In the genomic region with DNA sequence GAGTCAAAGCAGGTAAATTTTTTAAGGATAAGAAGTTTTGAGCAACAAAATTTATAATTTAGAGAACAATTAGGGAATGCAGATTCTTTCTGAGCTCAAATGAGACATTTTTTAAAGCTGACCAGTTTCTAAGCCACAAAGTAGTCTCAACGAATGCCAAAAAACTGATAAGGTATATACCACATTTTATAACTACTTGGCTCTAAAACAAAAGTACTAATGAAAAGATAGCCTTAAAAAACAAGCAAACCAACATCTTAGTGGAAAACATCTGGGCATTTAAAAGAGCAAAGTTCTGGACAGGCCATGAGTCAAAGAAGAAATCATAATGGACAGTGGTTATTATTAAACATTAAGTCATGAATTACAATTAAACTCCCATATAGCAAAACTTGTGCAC, we compare ENCODE assay signal across 21 cellular contexts. TPM values are rescaled to one million over a fixed set of nuclear protein-coding genes. Genes with fewer than 3 reads are reported as not detected.
A peak's percentile ranks its signal among the peaks of the same experiment; 100 is the strongest.
DNase-seq lines count a peak whose midpoint lies in the region; ATAC-seq, FAIRE-seq and TF ChIP-seq lines count a peak whose summit lies in the region.
"Had no signal": no experiment of that assay in that cellular context is flagged by ENCODE, and none has a peak within 500 bp of the region (broad histone marks: within the 10 kb centered on the region; RNA-seq: fewer than 3 reads in every experiment).

No MANE protein-coding gene starts in this region.

- TF ChIP-seq CTCF in astrocyte (IDR thresholded peaks at IDR 0.05; ENCODE audit: insufficient read depth, low read depth, low read length) (no peak), choroid plexus epithelial cell (conservative IDR thresholded peaks at IDR 0.05; ENCODE audit: low read depth, low read length) (no peak), fibroblast of villous mesenchyme (IDR thresholded peaks at IDR 0.05; ENCODE audit: insufficient read depth, low read depth, low read length) (no peak)

- no peaks in the 10 kb centered on the region for H3K36me3 Mint-ChIP-seq in astrocyte (ENCODE audit: low read depth, unreplicated experiment)
- H3K36me3 Mint-ChIP-seq: CD4-positive, CD25-positive, alpha-beta regulatory T cell had no signal

- no peaks in the 10 kb centered on the region for H4K20me1 ChIP-seq in astrocyte (ENCODE audit: insufficient read depth, low read length)

- no peaks in the 10 kb centered on the region for H3K79me2 ChIP-seq in astrocyte (ENCODE audit: insufficient read depth, low read length)

- H3K4me1 ChIP-seq in astrocyte (ENCODE audit: insufficient read depth, low read length) = no peaks in the 10 kb centered on the region
- H3K4me1 ChIP-seq: BE2C, HAP-1 had no signal

- H3K4me2 ChIP-seq in astrocyte (ENCODE audit: low read length) = no peak overlapping the region

- ATAC-seq in GM19035 (IDR thresholded peaks at IDR 0.05; ENCODE audit: unreplicated experiment) (no peak), GM19328 (IDR thresholded peaks at IDR 0.05; ENCODE audit: unreplicated experiment) (no peak)
- ATAC-seq: K562 had no signal

- H3K27me3 Mint-ChIP-seq in astrocyte (ENCODE audit: low read depth, unreplicated experiment) = no peaks in the 10 kb centered on the region

- H3K9ac ChIP-seq in astrocyte (ENCODE audit: low read length) = no peak overlapping the region

- H3K27ac ChIP-seq in astrocyte (ENCODE audit: low read depth, low read length) = no peak overlapping the region
- H3K27ac ChIP-seq: HL-60 had no signal

- no peaks in the 10 kb centered on the region for H3K36me3 ChIP-seq in astrocyte (ENCODE audit: insufficient read depth, low read length)
- H3K36me3 ChIP-seq: BE2C, HAP-1 had no signal

- DNase-seq in GM03348 (ENCODE audit: low spot score) = peak; percentile 24
- peak; percentile 68 for DNase-seq in astrocyte (ENCODE audit: low read depth)
- DNase-seq in choroid plexus epithelial cell (ENCODE audit: low read depth) = peak; percentile 21
- peak; percentile 10 for DNase-seq in fibroblast of villous mesenchyme (ENCODE audit: low read depth)
- DNase-seq in NCI-H774 (lab: John Stamatoyannopoulos, UW) = no peak
- DNase-seq in activated CD8-positive, alpha-beta memory T cell treated with anti-CD3 and anti-CD28 coated beads, Interleukin-2, amount 50 U/mL, for 4 hours = no peak
- DNase-seq: 8988T; BE2C; C1 segment of cervical spinal cord; CD4-positive, CD25-positive, alpha-beta regulatory T cell; CD8-positive, alpha-beta memory T cell; COR-L47; DMS 273 treated with DMSO at 0.1 percent for 48 hours; IMR-90 had no signal

- no peak overlapping the region for H3K4me3 Mint-ChIP-seq in astrocyte (ENCODE audit: unreplicated experiment)
- H3K4me3 Mint-ChIP-seq: CD4-positive, CD25-positive, alpha-beta regulatory T cell; CD8-positive, alpha-beta memory T cell had no signal

- no peak overlapping the region for H3K4me3 ChIP-seq in astrocyte (ENCODE audit: insufficient read depth, low read depth, low read length)
- H3K4me3 ChIP-seq in choroid plexus epithelial cell (ENCODE audit: low read depth, low read length) = no peak overlapping the region
- no peak overlapping the region for H3K4me3 ChIP-seq in fibroblast of villous mesenchyme (ENCODE audit: low read depth, low read length)
- H3K4me3 ChIP-seq: HAP-1, K562 had no signal

- H3K9me3 ChIP-seq in astrocyte (ENCODE audit: insufficient read depth, low read depth, low read length) = no peaks in the 10 kb centered on the region
- H3K9me3 ChIP-seq: BE2C, HAP-1 had no signal

- no peaks in the 10 kb centered on the region for H3K9me3 Mint-ChIP-seq in astrocyte (ENCODE audit: unreplicated experiment)

- H3K27me3 ChIP-seq in astrocyte (ENCODE audit: insufficient read depth, low read length) = no peaks in the 10 kb centered on the region
- H3K27me3 ChIP-seq: BE2C had no signal

- no peak for FAIRE-seq in astrocyte (lab: Jason Lieb, UNC)
- FAIRE-seq: GM12892, GM18507, K562 had no signal

- no peak overlapping the region for H3K27ac Mint-ChIP-seq in astrocyte (ENCODE audit: unreplicated experiment)
- H3K27ac Mint-ChIP-seq: CD4-positive, CD25-positive, alpha-beta regulatory T cell; CD8-positive, alpha-beta memory T cell had no signal

- no peaks in the 10 kb centered on the region for H3K4me1 Mint-ChIP-seq in astrocyte (ENCODE audit: low read depth, unreplicated experiment)
- H3K4me1 Mint-ChIP-seq: CD4-positive, CD25-positive, alpha-beta regulatory T cell; CD8-positive, alpha-beta memory T cell had no signal

- H2AFZ ChIP-seq in astrocyte (ENCODE audit: low read depth, low read length) = no peak overlapping the region

RNA-seq across cellular contexts. Expression of a gene that starts 23.2 kb away (rescaled TPM):
- 41.4 and 48.8 TPM in 2 replicates for total RNA-seq in astrocyte
- 45.7 and 58.7 TPM in 2 replicates for total RNA-seq in fibroblast of villous mesenchyme

Comparison
In these comparisons a context has a peak if more than half of its experiments do, and no peak if none do; other contexts are left out.
1. DNase-seq: peak in GM03348 (single experiment), astrocyte (single experiment), choroid plexus epithelial cell (single experiment) and fibroblast of villous mesenchyme (single experiment); none in NCI-H774 (single experiment) and activated CD8-positive, alpha-beta memory T cell treated with anti-CD3 and anti-CD28 coated beads, Interleukin-2, amount 50 U/mL, for 4 hours (single experiment).